In the genomic region with DNA sequence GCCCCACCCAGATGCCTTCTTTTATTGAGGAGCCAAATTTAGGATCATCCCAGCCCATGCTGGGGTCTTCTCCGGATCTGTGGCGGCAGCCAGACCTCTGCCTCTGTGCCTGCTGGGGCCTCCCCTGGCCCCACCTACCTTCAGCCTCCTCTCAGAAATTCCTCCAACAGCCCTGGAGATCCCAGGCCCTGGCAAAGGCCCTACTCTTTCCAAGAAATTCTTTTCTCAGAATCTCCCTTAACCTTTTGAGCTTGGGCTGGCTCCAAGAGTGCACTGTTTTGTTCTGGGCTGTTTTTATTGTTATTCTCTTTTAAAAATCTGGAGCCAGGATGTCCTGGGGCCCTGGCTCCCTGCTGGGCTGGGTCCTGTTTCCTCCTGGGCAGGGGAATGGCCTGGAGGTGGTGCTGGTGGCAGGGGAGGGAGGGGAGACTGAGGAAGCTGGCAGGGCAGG, we compare ENCODE assay signal across 23 cellular contexts. TPM values are rescaled to one million over a fixed set of nuclear protein-coding genes. Genes with fewer than 3 reads are reported as not detected.
DNase-seq lines count a peak whose midpoint lies in the region; ATAC-seq, FAIRE-seq and TF ChIP-seq lines count a peak whose summit lies in the region.
"Had no signal": no experiment of that assay in that cellular context is flagged by ENCODE, and none has a peak within 500 bp of the region (broad histone marks: within the 10 kb centered on the region; RNA-seq: fewer than 3 reads in every experiment).

No MANE protein-coding gene starts in this region.

- H3K27me3 Mint-ChIP-seq in nephron progenitor cell (ENCODE audit: low read depth, poor library complexity) = peaks cover 4% of the 10 kb centered on the region
- H3K27me3 Mint-ChIP-seq: activated naive CD8-positive, alpha-beta T cell treated with anti-CD3 and anti-CD28 coated beads, Interleukin-2, amount 10 ng/mL, durations not matched to agents 7 days and 5 days; dendritic cell treated with granulocyte-macrophage colony-stimulating factor and Interleukin-4, amounts not matched to agents 40 ng/mL and 50 ng/mL, for 4 days had no signal

- POLR2A ChIA-PET in HepG2 (lab: Yijun Ruan, JAX) = no interaction called here

- H3K9ac ChIP-seq in liver (ENCODE audit: low read depth in 1 of 2, low read length in 2 of 2) (no peak overlapping the region), HepG2 (ENCODE audit: insufficient read depth, low read depth, low read length) (no peak overlapping the region)

- in situ Hi-C loops in HepG2 (cut with HindIII; ENCODE audit: extremely low pct_ligation_motif_present, low pct_unique_long_range_greater_than_20kb) = no loop called here

- H4K20me1 ChIP-seq in HepG2 (ENCODE audit: insufficient read depth, low read length) = no peaks in the 10 kb centered on the region

- no TSS peak for BruUV-seq in HepG2 (replicated peaks; lab: Mats Ljungman, UMichigan)

- TF ChIP-seq CTCF in liver (IDR thresholded peaks at IDR 0.05; ENCODE audit: low read depth, low read length, missing input control) = no peak
- TF ChIP-seq CTCF in HepG2 (CRISPR knock-in tag; IDR thresholded peaks at IDR 0.05) = no peak
- TF ChIP-seq CTCF in fibroblast of the aortic adventitia (IDR thresholded peaks at IDR 0.05; ENCODE audit: insufficient read depth, low read length) = no peak
- TF ChIP-seq CTCF in nephron progenitor cell (IDR thresholded peaks at IDR 0.05) = no peak
- TF ChIP-seq CTCF in stomach (IDR thresholded peaks at IDR 0.05) = no peak

- H3K9me3 ChIP-seq in liver (ENCODE audit: control insufficient read depth in 4 of 4, low read length in 3 of 4) (no peaks in the 10 kb centered on the region), HepG2 (ENCODE audit: low read length) (no peaks in the 10 kb centered on the region), stomach (no peaks in the 10 kb centered on the region)
- H3K9me3 ChIP-seq: Caco-2, psoas muscle had no signal

- TF ChIP-seq RAD21 in liver (IDR thresholded peaks at IDR 0.05) (no peak), HepG2 (CRISPR knock-in tag; IDR thresholded peaks at IDR 0.05) (no peak)

- CTCF ChIA-PET in HepG2 (lab: Yijun Ruan, JAX; ENCODE audit: low intra/inter-chr PET ratio, low total read pairs) = no interaction called here

- H2AFZ ChIP-seq in HepG2 (ENCODE audit: low read length) = no peak overlapping the region

- no peak for TF ChIP-seq POLR2A in HepG2 (IDR thresholded peaks at IDR 0.05; ENCODE audit: insufficient read depth in 1 of 2, low read depth in 2 of 2, low read length in 2 of 2)
- no peak for TF ChIP-seq POLR2A in stomach (IDR thresholded peaks at IDR 0.05)

- no peak for FAIRE-seq in HepG2 (lab: Jason Lieb, UNC)
- FAIRE-seq: A204.1, frontal cortex had no signal

- intact Hi-C loops in HepG2 (cut with micrococcal nuclease; ENCODE audit: unreplicated experiment) = no loop called here
- intact Hi-C loops in stomach (cut with DNase I; ENCODE audit: low total_unique reads) = no loop called here

- H3K36me3 Mint-ChIP-seq in nephron progenitor cell (ENCODE audit: low read depth) = peaks cover 71% of the 10 kb centered on the region

- H3K27me3 ChIP-seq in liver (ENCODE audit: control insufficient read depth in 4 of 4, insufficient read depth in 4 of 4, low read length in 3 of 4) = no peaks in the 10 kb centered on the region
- H3K27me3 ChIP-seq in HepG2 (ENCODE audit: control insufficient read depth in 1 of 2, insufficient read depth in 2 of 2, low read length in 2 of 2) = no peaks in the 10 kb centered on the region
- H3K27me3 ChIP-seq in stomach = no peaks in the 10 kb centered on the region
- H3K27me3 ChIP-seq: brain microvascular endothelial cell had no signal

- ATAC-seq in HepG2 = no peak
- no peak for ATAC-seq in HG02852 (IDR thresholded peaks at IDR 0.05; ENCODE audit: unreplicated experiment)
- ATAC-seq: psoas muscle had no signal

- H3K9me3 Mint-ChIP-seq in nephron progenitor cell = no peaks in the 10 kb centered on the region
- H3K9me3 Mint-ChIP-seq: activated naive CD8-positive, alpha-beta T cell treated with anti-CD3 and anti-CD28 coated beads, Interleukin-2, amount 10 ng/mL, durations not matched to agents 7 days and 5 days; activated T-helper 2 cell treated with anti-CD3 and anti-CD28 coated beads, Interferon-gamma antibody, Interleukin-2, Interleukin-4, amounts not matched to agents 10 μg/mL and 5 μg/mL and 100 μg/mL, durations not matched to agents 14 hours and 24 hours and 36 hours; dendritic cell treated with granulocyte-macrophage colony-stimulating factor and Interleukin-4, amounts not matched to agents 40 ng/mL and 50 ng/mL, for 4 days; neural crest cell had no signal

- H3K4me3 ChIP-seq in liver (ENCODE audit: low read depth in 1 of 3, low read length in 3 of 3) (no peak overlapping the region), HepG2 (replicated peaks in 1 of 3; ENCODE audit: insufficient read depth in 1 of 3, low read depth in 2 of 3, low read length in 3 of 3) (no peak overlapping the region), fibroblast of the aortic adventitia (ENCODE audit: low read depth, low read length) (no peak overlapping the region), stomach (no peak overlapping the region)
- H3K4me3 ChIP-seq: psoas muscle had no signal

- TF ChIP-seq EP300 in HepG2 (IDR thresholded peaks at IDR 0.05; ENCODE audit: low read depth in 2 of 2, low read length in 2 of 2) = no peak
- TF ChIP-seq EP300 in HepG2 (CRISPR knock-in tag; IDR thresholded peaks at IDR 0.05; ENCODE audit: borderline replicate concordance) = no peak
- no peak for TF ChIP-seq EP300 in stomach (IDR thresholded peaks at IDR 0.05)

- H3K27ac Mint-ChIP-seq in nephron progenitor cell = peak overlapping the region; percentile 51
- H3K27ac Mint-ChIP-seq: activated naive CD8-positive, alpha-beta T cell treated with anti-CD3 and anti-CD28 coated beads, Interleukin-2, amount 10 ng/mL, durations not matched to agents 7 days and 5 days; activated T-helper 2 cell treated with anti-CD3 and anti-CD28 coated beads, Interferon-gamma antibody, Interleukin-2, Interleukin-4, amounts not matched to agents 10 μg/mL and 5 μg/mL and 100 μg/mL, durations not matched to agents 14 hours and 24 hours and 36 hours had no signal

- H3K4me2 ChIP-seq in HepG2 (ENCODE audit: low read depth, low read length) = no peak overlapping the region

- WGBS in liver = 73% methylated on average over 2 of the region's 2 CpGs
- WGBS in HepG2 (ENCODE audit: low lambda C conversion rate) = no CpG with 5 or more reads among the region's 2 CpGs
- WGBS in stomach, 5 donors = 82 to 100% (median 83%) methylated on average over 2 of the region's 2 CpGs

- DNase-seq in HepG2 (ENCODE audit: low spot score) = no peak
- peak; percentile 52 for DNase-seq in fibroblast of the aortic adventitia (ENCODE audit: low read depth)
- no peak for DNase-seq in nephron progenitor cell
- no peak for DNase-seq in GOT3 (lab: John Stamatoyannopoulos, UW)
- DNase-seq in stomach = no peak
- no peak for DNase-seq in mesenteric fat pad (ENCODE audit: low spot score)
- DNase-seq: activated CD4-positive, alpha-beta T cell treated with anti-CD3 and anti-CD28 coated beads for 48 hours; activated naive CD8-positive, alpha-beta T cell treated with anti-CD3 and anti-CD28 coated beads, Interleukin-2, amount 10 ng/mL, durations not matched to agents 7 days and 5 days; brain microvascular endothelial cell; Caco-2; EL; NCI-H146; NCI-H526 treated with DMSO at 0.1 percent for 48 hours; stimulated activated CD4-positive, alpha-beta T cell treated with anti-CD3 and anti-CD28 coated beads, Interleukin-12 subunit alpha, Interleukin-12 subunit beta, amount 100 ng/mL, for 4 hours had no signal

- H3K4me1 Mint-ChIP-seq in nephron progenitor cell = no peaks in the 10 kb centered on the region
- H3K4me1 Mint-ChIP-seq: activated naive CD8-positive, alpha-beta T cell treated with anti-CD3 and anti-CD28 coated beads, Interleukin-2, amount 10 ng/mL, durations not matched to agents 7 days and 5 days; neural crest cell had no signal

- no peak overlapping the region for H3K27ac ChIP-seq in liver (ENCODE audit: low read depth in 1 of 2, low read length in 2 of 2)
- no peak overlapping the region for H3K27ac ChIP-seq in HepG2 (ENCODE audit: extremely low read length, insufficient read depth, low read length)
- H3K27ac ChIP-seq in stomach = peak overlapping the region in 1 of 5 donors; percentile 21
- H3K27ac ChIP-seq: brain microvascular endothelial cell, psoas muscle had no signal

- no peak overlapping the region for H3K4me3 Mint-ChIP-seq in nephron progenitor cell
- H3K4me3 Mint-ChIP-seq: activated naive CD8-positive, alpha-beta T cell treated with anti-CD3 and anti-CD28 coated beads, Interleukin-2, amount 10 ng/mL, durations not matched to agents 7 days and 5 days; dendritic cell treated with granulocyte-macrophage colony-stimulating factor and Interleukin-4, amounts not matched to agents 40 ng/mL and 50 ng/mL, for 4 days; neural crest cell had no signal

- H3K4me1 ChIP-seq in liver (ENCODE audit: control insufficient read depth in 4 of 4, insufficient read depth in 4 of 4, low read length in 3 of 4) (peaks cover 0 to 1% (median 0%) of the 10 kb centered on the region in 4 donors), HepG2 (ENCODE audit: insufficient read depth, low read length) (no peaks in the 10 kb centered on the region), stomach (peaks cover 0 to 13% (median 8%) of the 10 kb centered on the region in 4 donors)

- H3K36me3 ChIP-seq in liver (ENCODE audit: control insufficient read depth in 4 of 4, insufficient read depth in 3 of 4, low read depth in 1 of 4, low read length in 3 of 4) (no peaks in the 10 kb centered on the region), HepG2 (replicated peaks in 1 of 2; ENCODE audit: control insufficient read depth in 1 of 2, insufficient read depth in 2 of 2, low read length in 2 of 2) (peaks cover 21 to 74% of the 10 kb centered on the region in 2 experiments; a peak in 4 of 5 replicates), stomach (peaks cover 55 to 100% (median 100%) of the 10 kb centered on the region in 4 donors)

- no peaks in the 10 kb centered on the region for H3K79me2 ChIP-seq in HepG2 (ENCODE audit: insufficient read depth, low read length)

RNA-seq across cellular contexts. Expression of a gene that starts 57.8 kb away (rescaled TPM):
- total RNA-seq in liver (under 1 TPM; 0.05 to 0.33 TPM), HepG2 (2016; rRNA removed; fragmentation: Illumina TruSeq; extraction: Trizol) (0.08 and 0.24 TPM in 2 replicates), fibroblast of the aortic adventitia (ENCODE audit: low replicate concordance) (0.90 TPM in 2 replicates), stomach (10 to 100 TPM in 1 of 5 donors, 1 to 10 TPM in 3, under 1 TPM in 1; 0.58 to 33.8 (median 5.0) TPM), mesenteric fat pad (0.71 TPM)
- polyA plus RNA-seq in liver (under 1 TPM in 1 of 2 donors, not detected in 1; 0.09 TPM), HepG2 (2011; rRNA removed) (0.11 and 0.14 TPM in 2 replicates), stomach (1 to 10 TPM; 1.5 to 2.9 (median 2.7) TPM)
- total RNA-seq in HepG2 (2016; cell fraction: cytosol; rRNA removed; fragmentation: Illumina TruSeq; extraction: Trizol; ENCODE audit: low read depth) = 0.09 and 0.10 TPM in 2 replicates
- total RNA-seq in HepG2 (2016; cell fraction: insoluble cytoplasmic fraction; rRNA removed; fragmentation: Illumina TruSeq; extraction: Trizol) = 0.26 TPM in 1 of 2 replicates, not detected in the other
- 0.09 and 0.55 TPM in 2 replicates for total RNA-seq in HepG2 (2016; cell fraction: membrane; rRNA removed; fragmentation: Illumina TruSeq; extraction: Trizol)
- 0.25 and 0.53 TPM in 2 replicates for total RNA-seq in HepG2 (2016; cell fraction: nucleus; rRNA removed; fragmentation: Illumina TruSeq; extraction: Trizol)
- 0.01 and 0.03 TPM in 2 replicates for polyA plus RNA-seq in HepG2 (2011; cell fraction: cytosol; rRNA removed)
- 0.36 and 0.40 TPM in 2 replicates for polyA plus RNA-seq in HepG2 (2011; cell fraction: nucleus; rRNA removed)
- polyA plus RNA-seq in HepG2 (2012) = 0.12 TPM in 2 replicates
- 0.02 and 0.08 TPM in 2 replicates for polyA plus RNA-seq in HepG2 (2016; cell fraction: cytosol; fragmentation: Illumina TruSeq; extraction: Trizol; ENCODE audit: low read depth)
- not detected in 2 replicates for polyA plus RNA-seq in HepG2 (2016; cell fraction: insoluble cytoplasmic fraction; fragmentation: Illumina TruSeq; extraction: Trizol; ENCODE audit: low read depth)
- 0.14 and 0.16 TPM in 2 replicates for polyA plus RNA-seq in HepG2 (2016; cell fraction: membrane; fragmentation: Illumina TruSeq; extraction: Trizol; ENCODE audit: low read depth)
- polyA plus RNA-seq in HepG2 (2016; cell fraction: nucleus; fragmentation: Illumina TruSeq; extraction: Trizol; ENCODE audit: insufficient read depth, low read depth) = 0.56 and 0.57 TPM in 2 replicates
- 0.04 and 0.58 TPM in 2 replicates for polyA minus RNA-seq in HepG2 (2011; rRNA and poly(A)+ RNA removed; ENCODE audit: low replicate concordance)
- polyA minus RNA-seq in HepG2 (2011; cell fraction: cytosol; rRNA and poly(A)+ RNA removed) = not detected in 2 replicates
- 0.12 and 0.26 TPM in 2 replicates for polyA minus RNA-seq in HepG2 (2011; cell fraction: nucleus; rRNA and poly(A)+ RNA removed)
- total RNA-seq: activated naive CD8-positive, alpha-beta T cell treated with anti-CD3 and anti-CD28 coated beads, Interleukin-2, amount 10 ng/mL, durations not matched to agents 7 days and 5 days; activated T-helper 2 cell treated with anti-CD3 and anti-CD28 coated beads, Interferon-gamma antibody, Interleukin-2, Interleukin-4, amounts not matched to agents 10 μg/mL and 5 μg/mL and 100 μg/mL, durations not matched to agents 14 hours and 24 hours and 36 hours; kidney epithelial cell had no signal
